ENCODE assay signal across 1 cellular context in the genomic region with DNA sequence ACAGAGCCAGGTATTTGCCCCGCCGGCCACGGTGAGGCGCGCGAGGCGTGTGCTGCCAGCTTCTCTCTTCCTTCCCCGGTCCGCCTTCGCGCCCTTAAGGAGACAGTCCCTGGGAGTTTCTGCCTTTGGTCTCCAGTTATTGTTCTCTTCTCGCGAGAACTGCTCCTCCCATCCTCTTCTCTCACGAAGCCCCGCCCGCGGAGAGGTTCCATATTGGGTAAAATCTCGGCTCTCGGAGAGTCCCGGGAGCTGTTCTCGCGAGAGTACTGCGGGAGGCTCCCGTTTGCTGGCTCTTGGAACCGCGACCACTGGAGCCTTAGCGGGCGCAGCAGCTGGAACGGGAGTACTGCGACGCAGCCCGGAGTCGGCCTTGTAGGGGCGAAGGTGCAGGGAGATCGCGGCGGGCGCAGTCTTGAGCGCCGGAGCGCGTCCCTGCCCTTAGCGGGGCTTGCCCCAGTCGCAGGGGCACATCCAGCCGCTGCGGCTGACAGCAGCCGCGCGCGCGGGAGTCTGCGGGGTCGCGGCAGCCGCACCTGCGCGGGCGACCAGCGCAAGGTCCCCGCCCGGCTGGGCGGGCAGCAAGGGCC.
TF ChIP-seq lines count a peak whose summit lies in the region.

TSS of gene MAPK14 (plus strand) at position 308 of the 587 bp plus-strand sequence. CDS start 350 bp downstream, outside the sequence.

TF ChIP-seq in HepG2, 621 proteins besides CTCF, POLR2A, EP300 and RAD21 (continued from another document and continues in another):
- TF ChIP-seq, protein P1, sequence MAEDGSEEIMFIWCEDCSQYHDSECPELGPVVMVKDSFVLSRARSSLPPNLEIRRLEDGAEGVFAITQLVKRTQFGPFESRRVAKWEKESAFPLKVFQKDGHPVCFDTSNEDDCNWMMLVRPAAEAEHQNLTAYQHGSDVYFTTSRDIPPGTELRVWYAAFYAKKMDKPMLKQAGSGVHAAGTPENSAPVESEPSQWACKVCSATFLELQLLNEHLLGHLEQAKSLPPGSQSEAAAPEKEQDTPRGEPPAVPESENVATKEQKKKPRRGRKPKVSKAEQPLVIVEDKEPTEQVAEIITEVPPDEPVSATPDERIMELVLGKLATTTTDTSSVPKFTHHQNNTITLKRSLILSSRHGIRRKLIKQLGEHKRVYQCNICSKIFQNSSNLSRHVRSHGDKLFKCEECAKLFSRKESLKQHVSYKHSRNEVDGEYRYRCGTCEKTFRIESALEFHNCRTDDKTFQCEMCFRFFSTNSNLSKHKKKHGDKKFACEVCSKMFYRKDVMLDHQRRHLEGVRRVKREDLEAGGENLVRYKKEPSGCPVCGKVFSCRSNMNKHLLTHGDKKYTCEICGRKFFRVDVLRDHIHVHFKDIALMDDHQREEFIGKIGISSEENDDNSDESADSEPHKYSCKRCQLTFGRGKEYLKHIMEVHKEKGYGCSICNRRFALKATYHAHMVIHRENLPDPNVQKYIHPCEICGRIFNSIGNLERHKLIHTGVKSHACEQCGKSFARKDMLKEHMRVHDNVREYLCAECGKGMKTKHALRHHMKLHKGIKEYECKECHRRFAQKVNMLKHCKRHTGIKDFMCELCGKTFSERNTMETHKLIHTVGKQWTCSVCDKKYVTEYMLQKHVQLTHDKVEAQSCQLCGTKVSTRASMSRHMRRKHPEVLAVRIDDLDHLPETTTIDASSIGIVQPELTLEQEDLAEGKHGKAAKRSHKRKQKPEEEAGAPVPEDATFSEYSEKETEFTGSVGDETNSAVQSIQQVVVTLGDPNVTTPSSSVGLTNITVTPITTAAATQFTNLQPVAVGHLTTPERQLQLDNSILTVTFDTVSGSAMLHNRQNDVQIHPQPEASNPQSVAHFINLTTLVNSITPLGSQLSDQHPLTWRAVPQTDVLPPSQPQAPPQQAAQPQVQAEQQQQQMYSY (CRISPR knock-in tag; IDR thresholded peaks at IDR 0.05) = peak; percentile 76
- TF ChIP-seq ZNF558 (CRISPR knock-in tag; IDR thresholded peaks at IDR 0.05; ENCODE audit: borderline replicate concordance) = no peak; the same call in 1 of the 2 replicates
- peak; percentile 88 for TF ChIP-seq ZNF543 (CRISPR knock-in tag; IDR thresholded peaks at IDR 0.05)
- TF ChIP-seq, protein P2, sequence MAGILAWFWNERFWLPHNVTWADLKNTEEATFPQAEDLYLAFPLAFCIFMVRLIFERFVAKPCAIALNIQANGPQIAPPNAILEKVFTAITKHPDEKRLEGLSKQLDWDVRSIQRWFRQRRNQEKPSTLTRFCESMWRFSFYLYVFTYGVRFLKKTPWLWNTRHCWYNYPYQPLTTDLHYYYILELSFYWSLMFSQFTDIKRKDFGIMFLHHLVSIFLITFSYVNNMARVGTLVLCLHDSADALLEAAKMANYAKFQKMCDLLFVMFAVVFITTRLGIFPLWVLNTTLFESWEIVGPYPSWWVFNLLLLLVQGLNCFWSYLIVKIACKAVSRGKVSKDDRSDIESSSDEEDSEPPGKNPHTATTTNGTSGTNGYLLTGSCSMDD (CRISPR knock-in tag; IDR thresholded peaks at IDR 0.05) = peak; percentile 29; the same call in 1 of the 2 replicates
- TF ChIP-seq, protein P3, sequence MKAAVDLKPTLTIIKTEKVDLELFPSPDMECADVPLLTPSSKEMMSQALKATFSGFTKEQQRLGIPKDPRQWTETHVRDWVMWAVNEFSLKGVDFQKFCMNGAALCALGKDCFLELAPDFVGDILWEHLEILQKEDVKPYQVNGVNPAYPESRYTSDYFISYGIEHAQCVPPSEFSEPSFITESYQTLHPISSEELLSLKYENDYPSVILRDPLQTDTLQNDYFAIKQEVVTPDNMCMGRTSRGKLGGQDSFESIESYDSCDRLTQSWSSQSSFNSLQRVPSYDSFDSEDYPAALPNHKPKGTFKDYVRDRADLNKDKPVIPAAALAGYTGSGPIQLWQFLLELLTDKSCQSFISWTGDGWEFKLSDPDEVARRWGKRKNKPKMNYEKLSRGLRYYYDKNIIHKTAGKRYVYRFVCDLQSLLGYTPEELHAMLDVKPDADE (CRISPR knock-in tag; IDR thresholded peaks at IDR 0.05) = peak; percentile 47; the same call in 1 of the 2 replicates
- peak; percentile 50; the same call in 1 of the 2 replicates for TF ChIP-seq JUN (CRISPR knock-in tag; IDR thresholded peaks at IDR 0.05)
- peak; percentile 88 for TF ChIP-seq ZBTB7B (CRISPR knock-in tag; IDR thresholded peaks at IDR 0.05)
- peak; percentile 99 for TF ChIP-seq CHD2 (IDR thresholded peaks at IDR 0.05; ENCODE audit: low read depth, low read length)
- TF ChIP-seq ZNF792 (CRISPR knock-in tag; IDR thresholded peaks at IDR 0.05) = peak; percentile 71
- TF ChIP-seq, protein P4, sequence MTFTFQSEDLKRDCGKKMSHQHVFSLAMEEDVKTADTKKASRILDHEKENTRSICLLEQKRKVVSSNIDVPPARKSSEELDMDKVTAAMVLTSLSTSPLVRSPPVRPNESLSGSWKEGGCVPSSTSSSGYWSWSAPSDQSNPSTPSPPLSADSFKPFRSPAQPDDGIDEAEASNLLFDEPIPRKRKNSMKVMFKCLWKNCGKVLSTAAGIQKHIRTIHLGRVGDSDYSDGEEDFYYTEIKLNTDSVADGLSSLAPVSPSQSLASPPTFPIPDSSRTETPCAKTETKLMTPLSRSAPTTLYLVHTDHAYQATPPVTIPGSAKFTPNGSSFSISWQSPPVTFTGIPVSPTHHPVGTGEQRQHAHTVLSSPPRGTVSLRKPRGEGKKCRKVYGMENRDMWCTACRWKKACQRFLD (CRISPR knock-in tag; IDR thresholded peaks at IDR 0.05; ENCODE audit: borderline replicate concordance) = peak; percentile 24; the same call in 1 of the 2 replicates
- peak; percentile 68; the same call in 1 of the 2 replicates for TF ChIP-seq SALL2 (CRISPR knock-in tag; IDR thresholded peaks at IDR 0.05)
- 0 out of 2 replicates have a peak, but pooled peaks have one; percentile 49 for TF ChIP-seq SKIL (CRISPR knock-in tag; IDR thresholded peaks at IDR 0.05; ENCODE audit: borderline replicate concordance)
- TF ChIP-seq ZNF879 (CRISPR knock-in tag; IDR thresholded peaks at IDR 0.05) = no peak; the same call in 1 of the 2 replicates
- TF ChIP-seq, protein P5, sequence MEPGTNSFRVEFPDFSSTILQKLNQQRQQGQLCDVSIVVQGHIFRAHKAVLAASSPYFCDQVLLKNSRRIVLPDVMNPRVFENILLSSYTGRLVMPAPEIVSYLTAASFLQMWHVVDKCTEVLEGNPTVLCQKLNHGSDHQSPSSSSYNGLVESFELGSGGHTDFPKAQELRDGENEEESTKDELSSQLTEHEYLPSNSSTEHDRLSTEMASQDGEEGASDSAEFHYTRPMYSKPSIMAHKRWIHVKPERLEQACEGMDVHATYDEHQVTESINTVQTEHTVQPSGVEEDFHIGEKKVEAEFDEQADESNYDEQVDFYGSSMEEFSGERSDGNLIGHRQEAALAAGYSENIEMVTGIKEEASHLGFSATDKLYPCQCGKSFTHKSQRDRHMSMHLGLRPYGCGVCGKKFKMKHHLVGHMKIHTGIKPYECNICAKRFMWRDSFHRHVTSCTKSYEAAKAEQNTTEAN (CRISPR knock-in tag; conservative IDR thresholded peaks at IDR 0.05) = peak; percentile 85
- TF ChIP-seq ZNF775 (CRISPR knock-in tag; IDR thresholded peaks at IDR 0.05; ENCODE audit: borderline replicate concordance) = no peak; the same call in 1 of the 2 replicates
- peak; percentile 64; the same call in 1 of the 2 replicates for TF ChIP-seq THAP9 (CRISPR knock-in tag; IDR thresholded peaks at IDR 0.05; ENCODE audit: borderline replicate concordance)
- TF ChIP-seq TEAD3 (CRISPR knock-in tag; optimal IDR thresholded peaks at IDR 0.05; ENCODE audit: borderline replicate concordance) = peak; percentile 93
- peak; percentile 42 for TF ChIP-seq HNRNPK (IDR thresholded peaks at IDR 0.05; ENCODE audit: low read depth, low read length, poor library complexity, severe bottlenecking)
- peak; percentile 83 for TF ChIP-seq ZNF205 (CRISPR knock-in tag; IDR thresholded peaks at IDR 0.05)
- no peak; the same call in 1 of the 2 replicates for TF ChIP-seq GTF3A (CRISPR knock-in tag; conservative IDR thresholded peaks at IDR 0.05)
- TF ChIP-seq ZNF280B (CRISPR knock-in tag; IDR thresholded peaks at IDR 0.05; ENCODE audit: borderline replicate concordance) = no peak; the same call in 1 of the 2 replicates
- TF ChIP-seq ZNF451 (CRISPR knock-in tag; IDR thresholded peaks at IDR 0.05) = no peak
- TF ChIP-seq JUND (CRISPR knock-in tag; IDR thresholded peaks at IDR 0.05) = 0 out of 2 replicates have a peak, but pooled peaks have one; percentile 36
- no peak for TF ChIP-seq TAF15 (IDR thresholded peaks at IDR 0.05; ENCODE audit: low read depth, low read length, poor library complexity, severe bottlenecking)
- TF ChIP-seq, protein P6, sequence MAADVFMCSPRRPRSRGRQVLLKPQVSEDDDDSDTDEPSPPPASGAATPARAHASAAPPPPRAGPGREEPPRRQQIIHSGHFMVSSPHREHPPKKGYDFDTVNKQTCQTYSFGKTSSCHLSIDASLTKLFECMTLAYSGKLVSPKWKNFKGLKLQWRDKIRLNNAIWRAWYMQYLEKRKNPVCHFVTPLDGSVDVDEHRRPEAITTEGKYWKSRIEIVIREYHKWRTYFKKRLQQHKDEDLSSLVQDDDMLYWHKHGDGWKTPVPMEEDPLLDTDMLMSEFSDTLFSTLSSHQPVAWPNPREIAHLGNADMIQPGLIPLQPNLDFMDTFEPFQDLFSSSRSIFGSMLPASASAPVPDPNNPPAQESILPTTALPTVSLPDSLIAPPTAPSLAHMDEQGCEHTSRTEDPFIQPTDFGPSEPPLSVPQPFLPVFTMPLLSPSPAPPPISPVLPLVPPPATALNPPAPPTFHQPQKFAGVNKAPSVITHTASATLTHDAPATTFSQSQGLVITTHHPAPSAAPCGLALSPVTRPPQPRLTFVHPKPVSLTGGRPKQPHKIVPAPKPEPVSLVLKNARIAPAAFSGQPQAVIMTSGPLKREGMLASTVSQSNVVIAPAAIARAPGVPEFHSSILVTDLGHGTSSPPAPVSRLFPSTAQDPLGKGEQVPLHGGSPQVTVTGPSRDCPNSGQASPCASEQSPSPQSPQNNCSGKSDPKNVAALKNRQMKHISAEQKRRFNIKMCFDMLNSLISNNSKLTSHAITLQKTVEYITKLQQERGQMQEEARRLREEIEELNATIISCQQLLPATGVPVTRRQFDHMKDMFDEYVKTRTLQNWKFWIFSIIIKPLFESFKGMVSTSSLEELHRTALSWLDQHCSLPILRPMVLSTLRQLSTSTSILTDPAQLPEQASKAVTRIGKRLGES (CRISPR knock-in tag; IDR thresholded peaks at IDR 0.05; ENCODE audit: borderline replicate concordance) = 0 out of 2 replicates have a peak, but pooled peaks have one; percentile 12
- no peak for TF ChIP-seq HOXA7 (CRISPR knock-in tag; IDR thresholded peaks at IDR 0.05)
- TF ChIP-seq ZNF263 (CRISPR knock-in tag; IDR thresholded peaks at IDR 0.05) = peak; percentile 59
- TF ChIP-seq SALL1 (CRISPR knock-in tag; IDR thresholded peaks at IDR 0.05) = peak; percentile 96
- peak; percentile 94 for TF ChIP-seq ZNF264 (CRISPR knock-in tag; IDR thresholded peaks at IDR 0.05)
- TF ChIP-seq NFATC3 (CRISPR knock-in tag; IDR thresholded peaks at IDR 0.05) = no peak
- TF ChIP-seq, protein P7, sequence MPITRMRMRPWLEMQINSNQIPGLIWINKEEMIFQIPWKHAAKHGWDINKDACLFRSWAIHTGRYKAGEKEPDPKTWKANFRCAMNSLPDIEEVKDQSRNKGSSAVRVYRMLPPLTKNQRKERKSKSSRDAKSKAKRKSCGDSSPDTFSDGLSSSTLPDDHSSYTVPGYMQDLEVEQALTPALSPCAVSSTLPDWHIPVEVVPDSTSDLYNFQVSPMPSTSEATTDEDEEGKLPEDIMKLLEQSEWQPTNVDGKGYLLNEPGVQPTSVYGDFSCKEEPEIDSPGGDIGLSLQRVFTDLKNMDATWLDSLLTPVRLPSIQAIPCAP (CRISPR knock-in tag; IDR thresholded peaks at IDR 0.05; ENCODE audit: low read depth) = peak; percentile 77; the same call in 1 of the 2 replicates
- TF ChIP-seq MBD4 (IDR thresholded peaks at IDR 0.05; ENCODE audit: borderline replicate concordance, low read length) = no peak
- peak; percentile 96 for TF ChIP-seq ZNF761 (CRISPR knock-in tag; conservative IDR thresholded peaks at IDR 0.05)
- TF ChIP-seq ZNF44 (CRISPR knock-in tag; IDR thresholded peaks at IDR 0.05) = no peak
- no peak for TF ChIP-seq ZNF839 (CRISPR knock-in tag; IDR thresholded peaks at IDR 0.05; ENCODE audit: borderline replicate concordance)
- peak; percentile 56; the same call in 1 of the 2 replicates for TF ChIP-seq RXRA (CRISPR knock-in tag; IDR thresholded peaks at IDR 0.05)
- TF ChIP-seq ZNF564 (CRISPR knock-in tag; IDR thresholded peaks at IDR 0.05) = peak; percentile 100
